ENCODE assay signal across 1 cellular context in the genomic region with DNA sequence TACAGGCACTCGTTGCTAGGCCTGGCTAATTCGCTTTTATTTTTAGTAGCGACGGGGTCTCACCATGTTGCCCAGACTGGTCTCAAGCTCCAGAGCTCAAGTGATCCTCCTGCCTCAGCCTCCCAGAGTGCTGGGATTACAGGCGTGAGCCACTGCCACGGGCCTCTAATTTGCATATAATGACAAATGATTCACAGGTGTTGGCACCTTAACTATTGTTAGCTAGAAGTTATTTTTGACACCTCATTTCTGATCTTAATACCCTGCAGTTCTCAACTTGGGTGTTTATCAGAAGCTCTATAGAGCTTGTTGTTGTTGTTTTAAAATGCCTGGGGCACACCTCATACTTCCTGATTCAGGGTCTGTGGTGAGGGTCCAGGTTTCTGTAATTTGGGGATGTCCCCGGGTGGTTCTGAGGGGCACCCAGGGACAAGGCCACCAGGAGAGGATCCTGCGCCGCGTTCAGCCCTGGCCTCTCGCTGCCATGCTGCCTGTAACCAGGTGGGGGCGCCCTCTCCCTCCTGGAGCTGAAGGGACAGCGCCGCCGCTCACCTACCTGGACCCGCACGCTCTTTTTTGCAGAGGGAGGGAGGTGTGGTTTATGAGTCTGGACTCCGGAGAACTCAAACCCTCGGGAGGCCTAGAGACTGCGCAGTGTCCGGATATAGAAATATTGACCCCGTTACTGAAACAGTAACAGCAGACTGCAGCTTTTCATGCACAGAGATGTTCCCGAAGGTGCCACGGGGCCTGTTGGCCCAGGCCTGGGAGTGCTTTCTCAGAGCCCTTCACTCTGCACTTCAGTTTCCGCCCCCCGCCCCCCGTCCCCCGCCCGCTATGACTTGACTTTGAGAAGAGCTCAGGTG.
TF ChIP-seq lines count a peak whose summit lies in the region.

No MANE protein-coding gene starts in this region.

TF ChIP-seq in HepG2, 621 proteins besides CTCF, POLR2A, EP300 and RAD21 (continued from another document and continues in another):
- TF ChIP-seq, protein P1, sequence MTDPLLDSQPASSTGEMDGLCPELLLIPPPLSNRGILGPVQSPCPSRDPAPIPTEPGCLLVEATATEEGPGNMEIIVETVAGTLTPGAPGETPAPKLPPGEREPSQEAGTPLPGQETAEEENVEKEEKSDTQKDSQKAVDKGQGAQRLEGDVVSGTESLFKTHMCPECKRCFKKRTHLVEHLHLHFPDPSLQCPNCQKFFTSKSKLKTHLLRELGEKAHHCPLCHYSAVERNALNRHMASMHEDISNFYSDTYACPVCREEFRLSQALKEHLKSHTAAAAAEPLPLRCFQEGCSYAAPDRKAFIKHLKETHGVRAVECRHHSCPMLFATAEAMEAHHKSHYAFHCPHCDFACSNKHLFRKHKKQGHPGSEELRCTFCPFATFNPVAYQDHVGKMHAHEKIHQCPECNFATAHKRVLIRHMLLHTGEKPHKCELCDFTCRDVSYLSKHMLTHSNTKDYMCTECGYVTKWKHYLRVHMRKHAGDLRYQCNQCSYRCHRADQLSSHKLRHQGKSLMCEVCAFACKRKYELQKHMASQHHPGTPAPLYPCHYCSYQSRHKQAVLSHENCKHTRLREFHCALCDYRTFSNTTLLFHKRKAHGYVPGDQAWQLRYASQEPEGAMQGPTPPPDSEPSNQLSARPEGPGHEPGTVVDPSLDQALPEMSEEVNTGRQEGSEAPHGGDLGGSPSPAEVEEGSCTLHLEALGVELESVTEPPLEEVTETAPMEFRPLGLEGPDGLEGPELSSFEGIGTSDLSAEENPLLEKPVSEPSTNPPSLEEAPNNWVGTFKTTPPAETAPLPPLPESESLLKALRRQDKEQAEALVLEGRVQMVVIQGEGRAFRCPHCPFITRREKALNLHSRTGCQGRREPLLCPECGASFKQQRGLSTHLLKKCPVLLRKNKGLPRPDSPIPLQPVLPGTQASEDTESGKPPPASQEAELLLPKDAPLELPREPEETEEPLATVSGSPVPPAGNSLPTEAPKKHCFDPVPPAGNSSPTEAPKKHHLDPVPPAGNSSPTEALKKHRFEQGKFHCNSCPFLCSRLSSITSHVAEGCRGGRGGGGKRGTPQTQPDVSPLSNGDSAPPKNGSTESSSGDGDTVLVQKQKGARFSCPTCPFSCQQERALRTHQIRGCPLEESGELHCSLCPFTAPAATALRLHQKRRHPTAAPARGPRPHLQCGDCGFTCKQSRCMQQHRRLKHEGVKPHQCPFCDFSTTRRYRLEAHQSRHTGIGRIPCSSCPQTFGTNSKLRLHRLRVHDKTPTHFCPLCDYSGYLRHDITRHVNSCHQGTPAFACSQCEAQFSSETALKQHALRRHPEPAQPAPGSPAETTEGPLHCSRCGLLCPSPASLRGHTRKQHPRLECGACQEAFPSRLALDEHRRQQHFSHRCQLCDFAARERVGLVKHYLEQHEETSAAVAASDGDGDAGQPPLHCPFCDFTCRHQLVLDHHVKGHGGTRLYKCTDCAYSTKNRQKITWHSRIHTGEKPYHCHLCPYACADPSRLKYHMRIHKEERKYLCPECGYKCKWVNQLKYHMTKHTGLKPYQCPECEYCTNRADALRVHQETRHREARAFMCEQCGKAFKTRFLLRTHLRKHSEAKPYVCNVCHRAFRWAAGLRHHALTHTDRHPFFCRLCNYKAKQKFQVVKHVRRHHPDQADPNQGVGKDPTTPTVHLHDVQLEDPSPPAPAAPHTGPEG (CRISPR knock-in tag; IDR thresholded peaks at IDR 0.05) = no peak
- no peak for TF ChIP-seq ZNF335 (CRISPR knock-in tag; IDR thresholded peaks at IDR 0.05)
- TF ChIP-seq ZNF710 (CRISPR knock-in tag; IDR thresholded peaks at IDR 0.05; ENCODE audit: borderline replicate concordance) = no peak
- peak; percentile 55; the same call in 1 of the 2 replicates for TF ChIP-seq ZNF619 (CRISPR knock-in tag; IDR thresholded peaks at IDR 0.05)
- TF ChIP-seq CREB3 (CRISPR knock-in tag; IDR thresholded peaks at IDR 0.05) = no peak
- no peak for TF ChIP-seq NFRKB (IDR thresholded peaks at IDR 0.05)
- TF ChIP-seq REPIN1 (CRISPR knock-in tag; IDR thresholded peaks at IDR 0.05; ENCODE audit: borderline replicate concordance, low read depth) = peak; percentile 52
- peak; percentile 75; the same call in 1 of the 2 replicates for TF ChIP-seq ZNF567 (CRISPR knock-in tag; IDR thresholded peaks at IDR 0.05; ENCODE audit: borderline replicate concordance)
- TF ChIP-seq RXRA (CRISPR knock-in tag; IDR thresholded peaks at IDR 0.05) = peak; percentile 80
- TF ChIP-seq ZNF720 (CRISPR knock-in tag; IDR thresholded peaks at IDR 0.05) = no peak
- peak; percentile 84 for TF ChIP-seq XRCC5 (optimal IDR thresholded peaks at IDR 0.05; ENCODE audit: low read length)
- TF ChIP-seq ZSCAN31 (CRISPR knock-in tag; IDR thresholded peaks at IDR 0.05; ENCODE audit: low read depth) = peak; percentile 64; the same call in 1 of the 2 replicates
- 0 out of 2 replicates have a peak, but pooled peaks have one; percentile 45 for TF ChIP-seq KLF12 (CRISPR knock-in tag; IDR thresholded peaks at IDR 0.05; ENCODE audit: borderline replicate concordance)
- no peak for TF ChIP-seq ZNF101 (CRISPR knock-in tag; IDR thresholded peaks at IDR 0.05; ENCODE audit: borderline replicate concordance, low read depth)
- no peak for TF ChIP-seq DPF2 (CRISPR knock-in tag; IDR thresholded peaks at IDR 0.05; ENCODE audit: borderline replicate concordance, low read depth)
- 0 out of 2 replicates have a peak, but pooled peaks have one; percentile 43 for TF ChIP-seq ZNF354B (CRISPR knock-in tag; IDR thresholded peaks at IDR 0.05)
- peak; percentile 61; the same call in 1 of the 2 replicates for TF ChIP-seq ZNF768 (CRISPR knock-in tag; IDR thresholded peaks at IDR 0.05)
- no peak for TF ChIP-seq ZBTB46 (CRISPR knock-in tag; IDR thresholded peaks at IDR 0.05; ENCODE audit: borderline replicate concordance)
- no peak; the same call in 1 of the 2 replicates for TF ChIP-seq ARNT2 (CRISPR knock-in tag; IDR thresholded peaks at IDR 0.05; ENCODE audit: low read depth)
- 0 out of 2 replicates have a peak, but pooled peaks have one; percentile 31 for TF ChIP-seq TMF1 (CRISPR knock-in tag; IDR thresholded peaks at IDR 0.05; ENCODE audit: low read depth)
- TF ChIP-seq BRCA1 (CRISPR knock-in tag; IDR thresholded peaks at IDR 0.05) = 0 out of 2 replicates have a peak, but pooled peaks have one; percentile 28
- no peak for TF ChIP-seq TAF15 (IDR thresholded peaks at IDR 0.05; ENCODE audit: low read depth, low read length, poor library complexity, severe bottlenecking)
- TF ChIP-seq NR2C2 (CRISPR knock-in tag; IDR thresholded peaks at IDR 0.05; ENCODE audit: borderline replicate concordance) = no peak
- no peak for TF ChIP-seq TFAP4 (IDR thresholded peaks at IDR 0.05; ENCODE audit: borderline replicate concordance, low read depth)
- TF ChIP-seq ZNF431 (CRISPR knock-in tag; IDR thresholded peaks at IDR 0.05; ENCODE audit: borderline replicate concordance, low read depth) = no peak
- TF ChIP-seq ZNF44 (CRISPR knock-in tag; IDR thresholded peaks at IDR 0.05) = 0 out of 2 replicates have a peak, but pooled peaks have one; percentile 62
- no peak for TF ChIP-seq RFX5 (IDR thresholded peaks at IDR 0.05; ENCODE audit: low read depth, low read length)
- peak; percentile 73; the same call in 1 of the 2 replicates for TF ChIP-seq ERF (CRISPR knock-in tag; IDR thresholded peaks at IDR 0.05)
- TF ChIP-seq PAF1 (CRISPR knock-in tag; IDR thresholded peaks at IDR 0.05) = no peak
- no peak for TF ChIP-seq ZFP1 (CRISPR knock-in tag; IDR thresholded peaks at IDR 0.05)
- TF ChIP-seq, protein P2, sequence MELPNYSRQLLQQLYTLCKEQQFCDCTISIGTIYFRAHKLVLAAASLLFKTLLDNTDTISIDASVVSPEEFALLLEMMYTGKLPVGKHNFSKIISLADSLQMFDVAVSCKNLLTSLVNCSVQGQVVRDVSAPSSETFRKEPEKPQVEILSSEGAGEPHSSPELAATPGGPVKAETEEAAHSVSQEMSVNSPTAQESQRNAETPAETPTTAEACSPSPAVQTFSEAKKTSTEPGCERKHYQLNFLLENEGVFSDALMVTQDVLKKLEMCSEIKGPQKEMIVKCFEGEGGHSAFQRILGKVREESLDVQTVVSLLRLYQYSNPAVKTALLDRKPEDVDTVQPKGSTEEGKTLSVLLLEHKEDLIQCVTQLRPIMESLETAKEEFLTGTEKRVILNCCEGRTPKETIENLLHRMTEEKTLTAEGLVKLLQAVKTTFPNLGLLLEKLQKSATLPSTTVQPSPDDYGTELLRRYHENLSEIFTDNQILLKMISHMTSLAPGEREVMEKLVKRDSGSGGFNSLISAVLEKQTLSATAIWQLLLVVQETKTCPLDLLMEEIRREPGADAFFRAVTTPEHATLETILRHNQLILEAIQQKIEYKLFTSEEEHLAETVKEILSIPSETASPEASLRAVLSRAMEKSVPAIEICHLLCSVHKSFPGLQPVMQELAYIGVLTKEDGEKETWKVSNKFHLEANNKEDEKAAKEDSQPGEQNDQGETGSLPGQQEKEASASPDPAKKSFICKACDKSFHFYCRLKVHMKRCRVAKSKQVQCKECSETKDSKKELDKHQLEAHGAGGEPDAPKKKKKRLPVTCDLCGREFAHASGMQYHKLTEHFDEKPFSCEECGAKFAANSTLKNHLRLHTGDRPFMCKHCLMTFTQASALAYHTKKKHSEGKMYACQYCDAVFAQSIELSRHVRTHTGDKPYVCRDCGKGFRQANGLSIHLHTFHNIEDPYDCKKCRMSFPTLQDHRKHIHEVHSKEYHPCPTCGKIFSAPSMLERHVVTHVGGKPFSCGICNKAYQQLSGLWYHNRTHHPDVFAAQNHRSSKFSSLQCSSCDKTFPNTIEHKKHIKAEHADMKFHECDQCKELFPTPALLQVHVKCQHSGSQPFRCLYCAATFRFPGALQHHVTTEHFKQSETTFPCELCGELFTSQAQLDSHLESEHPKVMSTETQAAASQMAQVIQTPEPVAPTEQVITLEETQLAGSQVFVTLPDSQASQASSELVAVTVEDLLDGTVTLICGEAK (IDR thresholded peaks at IDR 0.05) = no peak
- TF ChIP-seq, protein P2 (CRISPR knock-in tag; IDR thresholded peaks at IDR 0.05) = no peak
